21 cellular contexts compared by ENCODE assay signal in the genomic region with DNA sequence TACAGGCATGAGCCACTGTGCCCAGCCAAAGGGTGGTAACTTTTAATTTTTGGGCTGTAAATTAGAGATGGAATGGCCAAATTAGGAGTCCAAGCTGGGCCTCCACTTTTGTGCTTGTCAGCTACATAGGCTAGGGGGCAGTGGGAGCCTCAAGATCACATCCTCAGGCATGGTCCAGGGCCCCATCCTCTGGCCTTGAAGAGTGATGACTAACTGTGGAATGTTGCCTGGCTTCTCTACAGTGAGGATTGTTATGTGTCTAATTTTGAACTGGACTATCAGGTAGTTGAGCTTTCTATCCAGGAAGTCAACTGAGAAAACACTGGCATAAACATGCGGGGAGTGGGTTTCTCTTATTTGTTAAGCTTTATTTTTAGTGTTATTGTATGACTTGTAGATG. TPM values are rescaled to one million over a fixed set of nuclear protein-coding genes. Genes with fewer than 3 reads are reported as not detected.
DNase-seq lines count a peak whose midpoint lies in the region; ATAC-seq and TF ChIP-seq lines count a peak whose summit lies in the region.
"Had no signal": no experiment of that assay in that cellular context is flagged by ENCODE, and none has a peak within 500 bp of the region (broad histone marks: within the 10 kb centered on the region; RNA-seq: fewer than 3 reads in every experiment).

No MANE protein-coding gene starts in this region.

- DNase-seq in ELR (ENCODE audit: low read depth) = peak; percentile 34
- DNase-seq in dorsolateral prefrontal cortex = no peak
- DNase-seq in left lung = no peak
- DNase-seq in activated CD4-positive, alpha-beta T cell treated with anti-CD3 and anti-CD28 coated beads, Interleukin-2, amount 10 ng/mL, durations not matched to agents 7 days and 5 days = no peak
- DNase-seq in LoVo (ENCODE audit: low spot score) = no peak
- DNase-seq: activated CD8-positive, alpha-beta T cell treated with anti-CD3 and anti-CD28 coated beads, Interleukin-2, amount 10 ng/mL, durations not matched to agents 7 days and 5 days; activated naive CD4-positive, alpha-beta T cell treated with Interleukin-2 at 50 U/mL for 16 hours; activated T-cell treated with anti-CD3 and anti-CD28 coated beads, Interleukin-2, amount 50 U/mL, for 1 hour; amygdala; caudate nucleus; CD8-positive, alpha-beta memory T cell; DMS79 treated with DMSO at 0.1 percent for 48 hours; midbrain; stimulated activated naive CD8-positive, alpha-beta T cell treated with anti-CD3 and anti-CD28 coated beads, Interleukin-15, Interleukin-2, amounts not matched to agents 100 U/mL and 50 U/mL, for 24 hours; T1000; transverse colon had no signal

- H3K9me3 Mint-ChIP-seq in activated CD4-positive, alpha-beta T cell treated with anti-CD3 and anti-CD28 coated beads, Interleukin-2, amount 10 ng/mL, durations not matched to agents 7 days and 5 days = no peaks in the 10 kb centered on the region
- H3K9me3 Mint-ChIP-seq in stimulated activated memory B cell treated with anti-CD40 and anti-IgM and Interleukin-4, amounts not matched to agents 10 μg/mL and 1 μg/mL and 100 μg/mL, for 72 hours = no peaks in the 10 kb centered on the region
- H3K9me3 Mint-ChIP-seq: CD8-positive, alpha-beta memory T cell had no signal

- CTCF ChIA-PET in activated CD4-positive, alpha-beta T cell treated with anti-CD3 and anti-CD28 coated beads, Interleukin-2, amount 10 ng/mL, durations not matched to agents 7 days and 5 days (lab: Charles Lee) = interaction anchor here (0.7 to 3.7 kb wide), 3 partner anchors 13 to 79 kb away, joined by 3 to 23 read pairs (median 3); no protein-coding TSS in a partner anchor

- H3K27ac Mint-ChIP-seq in activated CD4-positive, alpha-beta T cell treated with anti-CD3 and anti-CD28 coated beads, Interleukin-2, amount 10 ng/mL, durations not matched to agents 7 days and 5 days = no peak overlapping the region
- no peak overlapping the region for H3K27ac Mint-ChIP-seq in stimulated activated memory B cell treated with anti-CD40 and anti-IgM and Interleukin-4, amounts not matched to agents 10 μg/mL and 1 μg/mL and 100 μg/mL, for 72 hours
- H3K27ac Mint-ChIP-seq: activated CD8-positive, alpha-beta T cell treated with anti-CD3 and anti-CD28 coated beads, Interleukin-2, amount 10 ng/mL, durations not matched to agents 7 days and 5 days; CD8-positive, alpha-beta memory T cell had no signal

- H3K4me2 ChIP-seq in Loucy (ENCODE audit: low read depth, low read length, poor library complexity, severe bottlenecking) = no peak overlapping the region

- H3K9me3 ChIP-seq in Loucy (ENCODE audit: insufficient read depth, low read depth, low read length) = no peaks in the 10 kb centered on the region
- H3K9me3 ChIP-seq in left lung = no peaks in the 10 kb centered on the region
- H3K9me3 ChIP-seq: HAP-1, transverse colon had no signal

- no peaks in the 10 kb centered on the region for H3K36me3 Mint-ChIP-seq in activated CD4-positive, alpha-beta T cell treated with anti-CD3 and anti-CD28 coated beads, Interleukin-2, amount 10 ng/mL, durations not matched to agents 7 days and 5 days (ENCODE audit: low read depth)
- no peaks in the 10 kb centered on the region for H3K36me3 Mint-ChIP-seq in stimulated activated memory B cell treated with anti-CD40 and anti-IgM and Interleukin-4, amounts not matched to agents 10 μg/mL and 1 μg/mL and 100 μg/mL, for 72 hours
- H3K36me3 Mint-ChIP-seq: CD8-positive, alpha-beta memory T cell had no signal

- no peaks in the 10 kb centered on the region for H3K36me3 ChIP-seq in Loucy (ENCODE audit: insufficient read depth, low read length)
- no peaks in the 10 kb centered on the region for H3K36me3 ChIP-seq in left lung
- H3K36me3 ChIP-seq: HAP-1, transverse colon had no signal

- H3K27ac ChIP-seq in dorsolateral prefrontal cortex (peak overlapping the region in 38 of 59 donors; percentile 8 to 94 (median 62)), left lung (no peak overlapping the region)
- H3K27ac ChIP-seq: skin epidermis, transverse colon had no signal

- TF ChIP-seq CTCF in Loucy (conservative IDR thresholded peaks at IDR 0.05; ENCODE audit: low read length) = 0 out of 2 replicates have a peak, but pooled peaks have one; percentile 18
- no peak for TF ChIP-seq CTCF in dorsolateral prefrontal cortex (IDR thresholded peaks at IDR 0.05 in 54 of 56, conservative IDR thresholded peaks at IDR 0.05 in 2 of 56; ENCODE audit: low read depth in 1 of 56, partially characterized antibody in 56 of 56)
- no peak for TF ChIP-seq CTCF in left lung (IDR thresholded peaks at IDR 0.05)

- H3K4me3 Mint-ChIP-seq in activated CD4-positive, alpha-beta T cell treated with anti-CD3 and anti-CD28 coated beads, Interleukin-2, amount 10 ng/mL, durations not matched to agents 7 days and 5 days = no peak overlapping the region
- no peak overlapping the region for H3K4me3 Mint-ChIP-seq in stimulated activated memory B cell treated with anti-CD40 and anti-IgM and Interleukin-4, amounts not matched to agents 10 μg/mL and 1 μg/mL and 100 μg/mL, for 72 hours
- H3K4me3 Mint-ChIP-seq: activated CD8-positive, alpha-beta T cell treated with anti-CD3 and anti-CD28 coated beads, Interleukin-2, amount 10 ng/mL, durations not matched to agents 7 days and 5 days; CD8-positive, alpha-beta memory T cell had no signal

- no peaks in the 10 kb centered on the region for H3K27me3 ChIP-seq in Loucy (ENCODE audit: insufficient read depth, low read length, poor library complexity, severe bottlenecking)
- H3K27me3 ChIP-seq in dorsolateral prefrontal cortex = no peaks in the 10 kb centered on the region
- no peaks in the 10 kb centered on the region for H3K27me3 ChIP-seq in left lung
- H3K27me3 ChIP-seq: transverse colon had no signal

- POLR2A ChIA-PET in activated CD4-positive, alpha-beta T cell treated with anti-CD3 and anti-CD28 coated beads, Interleukin-2, amount 10 ng/mL, durations not matched to agents 7 days and 5 days (lab: Charles Lee) = no interaction called here

- no peaks in the 10 kb centered on the region for H3K79me2 ChIP-seq in Loucy (ENCODE audit: insufficient read depth, low read length)

- no peaks in the 10 kb centered on the region for H3F3A ChIP-seq in Loucy (ENCODE audit: low read depth)

- ATAC-seq in left lung (peak; percentile 30), GM19463 (IDR thresholded peaks at IDR 0.05; ENCODE audit: unreplicated experiment) (no peak)
- ATAC-seq in stimulated activated memory B cell treated with anti-CD40 and anti-IgM and Interleukin-4, amounts not matched to agents 10 μg/mL and 1 μg/mL and 100 μg/mL, for 72 hours = no peak
- ATAC-seq: activated CD8-positive, alpha-beta T cell treated with anti-CD3 and anti-CD28 coated beads, Interleukin-2, amount 10 ng/mL, durations not matched to agents 7 days and 5 days; stimulated activated naive CD8-positive, alpha-beta T cell treated with anti-CD3 and anti-CD28 coated beads, Interleukin-15, Interleukin-2, amounts not matched to agents 100 U/mL and 50 U/mL, for 24 hours had no signal

- peaks cover 16% of the 10 kb centered on the region for H3K4me1 Mint-ChIP-seq in activated CD4-positive, alpha-beta T cell treated with anti-CD3 and anti-CD28 coated beads, Interleukin-2, amount 10 ng/mL, durations not matched to agents 7 days and 5 days
- peaks cover 32% of the 10 kb centered on the region for H3K4me1 Mint-ChIP-seq in stimulated activated memory B cell treated with anti-CD40 and anti-IgM and Interleukin-4, amounts not matched to agents 10 μg/mL and 1 μg/mL and 100 μg/mL, for 72 hours

- H3K4me3 ChIP-seq in Loucy (ENCODE audit: low read length, poor library complexity, severe bottlenecking) (no peak overlapping the region), dorsolateral prefrontal cortex (no peak overlapping the region), left lung (no peak overlapping the region)
- H3K4me3 ChIP-seq: HAP-1, skin epidermis, transverse colon had no signal

- H3K4me1 ChIP-seq in Loucy (ENCODE audit: insufficient read depth, low read length, poor library complexity, severe bottlenecking) (peaks cover 18% of the 10 kb centered on the region), left lung (peaks cover 0 to 5% of the 10 kb centered on the region in 2 donors)
- H3K4me1 ChIP-seq: HAP-1, transverse colon had no signal

- no peaks in the 10 kb centered on the region for H3K9me2 ChIP-seq in Loucy (replicated peaks; ENCODE audit: low read depth, low read length)

- H4K20me1 ChIP-seq in Loucy (ENCODE audit: insufficient read depth, low read length, poor library complexity, severe bottlenecking) = no peaks in the 10 kb centered on the region

- no peak overlapping the region for H3K9ac ChIP-seq in Loucy (ENCODE audit: low read depth, low read length, poor library complexity, severe bottlenecking)

- intact Hi-C loops in dorsolateral prefrontal cortex (cut with DNase I) = no loop called here
- intact Hi-C loops in left lung (cut with DNase I) = no loop called here

- no peak overlapping the region for H2AFZ ChIP-seq in Loucy (ENCODE audit: low read length)

- H3K27me3 Mint-ChIP-seq in activated CD4-positive, alpha-beta T cell treated with anti-CD3 and anti-CD28 coated beads, Interleukin-2, amount 10 ng/mL, durations not matched to agents 7 days and 5 days = peaks cover 7% of the 10 kb centered on the region
- H3K27me3 Mint-ChIP-seq in stimulated activated memory B cell treated with anti-CD40 and anti-IgM and Interleukin-4, amounts not matched to agents 10 μg/mL and 1 μg/mL and 100 μg/mL, for 72 hours = no peaks in the 10 kb centered on the region

RNA-seq across cellular contexts. Expression of a gene that starts 33.0 kb away (rescaled TPM):
- total RNA-seq in dorsolateral prefrontal cortex (10 to 100 TPM; 26.7 to 72.3 (median 49.5) TPM), left lung (10 to 100 TPM; 31.6 to 45.4 TPM)
- 10 to 100 TPM; 28.1 to 31.5 TPM for total RNA-seq in activated CD4-positive, alpha-beta T cell treated with anti-CD3 and anti-CD28 coated beads, Interleukin-2, amount 10 ng/mL, durations not matched to agents 7 days and 5 days

Comparison
In these comparisons a context has a peak if more than half of its experiments do, and no peak if none do; other contexts are left out.
1. H3K27ac ChIP-seq: peak in dorsolateral prefrontal cortex (38 of 59); none in left lung (0 of 2).